ENCODE assay signal across 22 cellular contexts in genomic region chr13:91278888-91279287, GRCh38.
DNase-seq lines count a peak whose midpoint lies in the region; ATAC-seq and TF ChIP-seq lines count a peak whose summit lies in the region.
"Had no signal": no experiment of that assay in that cellular context is flagged by ENCODE, and none has a peak within 500 bp of the region (broad histone marks: within the 10 kb centered on the region; RNA-seq: fewer than 3 reads in every experiment).

No MANE protein-coding gene starts in this region.

- H2AFZ ChIP-seq in MM.1S (ENCODE audit: low read length) = no peak overlapping the region

- CTCF ChIA-PET in activated B cell treated with CpG ODN at 0.5 μM for 24 hours (lab: Charles Lee) = no interaction called here

- peak; percentile 64 for ATAC-seq in GM18498 (IDR thresholded peaks at IDR 0.05; ENCODE audit: unreplicated experiment)
- peak; percentile 55 for ATAC-seq in GM21786 (IDR thresholded peaks at IDR 0.05; ENCODE audit: unreplicated experiment)
- peak; percentile 57 for ATAC-seq in activated B cell treated with CpG ODN at 0.5 μM for 24 hours (ENCODE audit: low read depth)
- ATAC-seq: activated T-cell treated with anti-CD3 and anti-CD28 coated beads, Interleukin-2, amount 50 U/mL, for 4 hours had no signal

- POLR2A ChIA-PET in activated B cell treated with CpG ODN at 0.5 μM for 24 hours (lab: Charles Lee) = no interaction called here

- H3K9me3 Mint-ChIP-seq in activated B cell treated with CpG ODN at 0.5 μM for 24 hours = peaks cover 4% of the 10 kb centered on the region
- H3K9me3 Mint-ChIP-seq: activated CD4-positive, alpha-beta memory T cell treated with anti-CD3 and anti-CD28 coated beads, Interleukin-2, amount 10 ng/mL, durations not matched to agents 7 days and 5 days; activated naive CD4-positive, alpha-beta T cell treated with anti-CD3 and anti-CD28 coated beads, Interleukin-2, amount 50 U/mL, for 24 hours; activated T-cell treated with anti-CD3 and anti-CD28 coated beads, Interleukin-2, amount 50 U/mL, for 4 hours; endodermal cell had no signal

- H3F3A ChIP-seq in MM.1S (ENCODE audit: insufficient read depth, low read length) = no peaks in the 10 kb centered on the region

- no peaks in the 10 kb centered on the region for H3K36me3 Mint-ChIP-seq in activated B cell treated with CpG ODN at 0.5 μM for 24 hours (ENCODE audit: low read depth)
- H3K36me3 Mint-ChIP-seq: activated naive CD4-positive, alpha-beta T cell treated with anti-CD3 and anti-CD28 coated beads, Interleukin-2, amount 50 U/mL, for 24 hours; CD4-positive, CD25-positive, alpha-beta regulatory T cell had no signal

- H3K4me2 ChIP-seq in MM.1S (ENCODE audit: low read depth, low read length) = no peak overlapping the region
- H3K4me2 ChIP-seq: KMS-11 had no signal

- DNase-seq in NOMO-1 (lab: John Stamatoyannopoulos, UW; ENCODE audit: unreplicated experiment in 2 of 2) (peak; percentile 76 to 96), activated B cell treated with CpG ODN at 0.5 μM for 24 hours (no peak), MM.1S (no peak), AG08395 (ENCODE audit: low spot score) (no peak), NCI-H524 (lab: John Stamatoyannopoulos, UW) (no peak), NCI-H748 (lab: John Stamatoyannopoulos, UW; ENCODE audit: unreplicated experiment) (no peak)
- DNase-seq: ACHN; activated CD4-positive, alpha-beta memory T cell treated with anti-CD3 and anti-CD28 coated beads, Interleukin-2, amount 10 ng/mL, durations not matched to agents 7 days and 5 days; activated T-cell treated with anti-CD3 and anti-CD28 coated beads, Interleukin-2, amount 50 U/mL, for 4 hours; CD4-positive, CD25-positive, alpha-beta regulatory T cell; DMS153; endodermal cell; head of caudate nucleus; NCI-H1417; NCI-H2171; NCI-H774; stimulated activated CD4-positive, alpha-beta T cell treated with anti-CD3 and anti-CD28 coated beads, Interleukin-12 subunit alpha, Interleukin-12 subunit beta, amount 100 ng/mL, for 4 hours had no signal

- no peaks in the 10 kb centered on the region for H3K9me2 ChIP-seq in MM.1S (replicated peaks; ENCODE audit: insufficient read depth, low read length)

- H3K79me2 ChIP-seq in MM.1S (ENCODE audit: low read length) = no peaks in the 10 kb centered on the region

- no peak overlapping the region for H3K27ac ChIP-seq in MM.1S (ENCODE audit: low read length)
- H3K27ac ChIP-seq: KMS-11, tibial nerve had no signal

- H3K4me1 Mint-ChIP-seq in activated B cell treated with CpG ODN at 0.5 μM for 24 hours = no peaks in the 10 kb centered on the region
- H3K4me1 Mint-ChIP-seq: activated CD4-positive, alpha-beta memory T cell treated with anti-CD3 and anti-CD28 coated beads, Interleukin-2, amount 10 ng/mL, durations not matched to agents 7 days and 5 days; activated naive CD4-positive, alpha-beta T cell treated with anti-CD3 and anti-CD28 coated beads, Interleukin-2, amount 50 U/mL, for 24 hours; CD4-positive, CD25-positive, alpha-beta regulatory T cell; endodermal cell had no signal

- H3K27ac Mint-ChIP-seq in activated B cell treated with CpG ODN at 0.5 μM for 24 hours = no peak overlapping the region
- H3K27ac Mint-ChIP-seq: activated CD4-positive, alpha-beta memory T cell treated with anti-CD3 and anti-CD28 coated beads, Interleukin-2, amount 10 ng/mL, durations not matched to agents 7 days and 5 days; activated naive CD4-positive, alpha-beta T cell treated with anti-CD3 and anti-CD28 coated beads, Interleukin-2, amount 50 U/mL, for 24 hours; CD4-positive, CD25-positive, alpha-beta regulatory T cell; endodermal cell had no signal

- H3K36me3 ChIP-seq in MM.1S (replicated peaks; ENCODE audit: insufficient read depth, low read length) = no peaks in the 10 kb centered on the region
- H3K36me3 ChIP-seq: tibial nerve had no signal

- H4K20me1 ChIP-seq in MM.1S (ENCODE audit: insufficient read depth, low read length) = no peaks in the 10 kb centered on the region

- peaks cover 6% of the 10 kb centered on the region for H3K27me3 Mint-ChIP-seq in activated B cell treated with CpG ODN at 0.5 μM for 24 hours
- H3K27me3 Mint-ChIP-seq: CD4-positive, CD25-positive, alpha-beta regulatory T cell had no signal

- H3K27me3 ChIP-seq in MM.1S (replicated peaks; ENCODE audit: insufficient read depth, low read length) = no peaks in the 10 kb centered on the region
- H3K27me3 ChIP-seq: tibial nerve had no signal

- intact Hi-C loops in activated B cell treated with CpG ODN at 0.5 μM for 24 hours (cut with micrococcal nuclease) = no loop called here

- H3K9ac ChIP-seq in MM.1S (ENCODE audit: low read length) = no peak overlapping the region
- H3K9ac ChIP-seq: KMS-11 had no signal

- H3K4me1 ChIP-seq in MM.1S (ENCODE audit: low read length) = no peaks in the 10 kb centered on the region
- H3K4me1 ChIP-seq: tibial nerve had no signal

- H3K9me3 ChIP-seq in MM.1S (replicated peaks; ENCODE audit: insufficient read depth, low read length) = no peaks in the 10 kb centered on the region

- H3K4me3 ChIP-seq in MM.1S (ENCODE audit: low read length) = no peak overlapping the region
- H3K4me3 ChIP-seq: tibial nerve had no signal

- TF ChIP-seq CTCF in activated B cell treated with CpG ODN at 0.5 μM for 24 hours (IDR thresholded peaks at IDR 0.05) = no peak
- no peak for TF ChIP-seq CTCF in MM.1S (IDR thresholded peaks at IDR 0.05; ENCODE audit: low read length)

- H3K4me3 Mint-ChIP-seq in activated B cell treated with CpG ODN at 0.5 μM for 24 hours = no peak overlapping the region
- H3K4me3 Mint-ChIP-seq: activated CD4-positive, alpha-beta memory T cell treated with anti-CD3 and anti-CD28 coated beads, Interleukin-2, amount 10 ng/mL, durations not matched to agents 7 days and 5 days; activated naive CD4-positive, alpha-beta T cell treated with anti-CD3 and anti-CD28 coated beads, Interleukin-2, amount 50 U/mL, for 24 hours; activated T-cell treated with anti-CD3 and anti-CD28 coated beads, Interleukin-2, amount 50 U/mL, for 4 hours; CD4-positive, CD25-positive, alpha-beta regulatory T cell; endodermal cell had no signal

Comparison
In these comparisons a context has a peak if more than half of its experiments do, and no peak if none do; other contexts are left out.
1. DNase-seq: peak in NOMO-1 (2 of 2); none in activated B cell treated with CpG ODN at 0.5 μM for 24 hours (single experiment), MM.1S (single experiment), AG08395 (single experiment), NCI-H524 (0 of 2) and NCI-H748 (single experiment).
2. Peak in every context shown above with its lines, with median percentiles within 50 percentile points of each other: ATAC-seq.